In the genomic region with DNA sequence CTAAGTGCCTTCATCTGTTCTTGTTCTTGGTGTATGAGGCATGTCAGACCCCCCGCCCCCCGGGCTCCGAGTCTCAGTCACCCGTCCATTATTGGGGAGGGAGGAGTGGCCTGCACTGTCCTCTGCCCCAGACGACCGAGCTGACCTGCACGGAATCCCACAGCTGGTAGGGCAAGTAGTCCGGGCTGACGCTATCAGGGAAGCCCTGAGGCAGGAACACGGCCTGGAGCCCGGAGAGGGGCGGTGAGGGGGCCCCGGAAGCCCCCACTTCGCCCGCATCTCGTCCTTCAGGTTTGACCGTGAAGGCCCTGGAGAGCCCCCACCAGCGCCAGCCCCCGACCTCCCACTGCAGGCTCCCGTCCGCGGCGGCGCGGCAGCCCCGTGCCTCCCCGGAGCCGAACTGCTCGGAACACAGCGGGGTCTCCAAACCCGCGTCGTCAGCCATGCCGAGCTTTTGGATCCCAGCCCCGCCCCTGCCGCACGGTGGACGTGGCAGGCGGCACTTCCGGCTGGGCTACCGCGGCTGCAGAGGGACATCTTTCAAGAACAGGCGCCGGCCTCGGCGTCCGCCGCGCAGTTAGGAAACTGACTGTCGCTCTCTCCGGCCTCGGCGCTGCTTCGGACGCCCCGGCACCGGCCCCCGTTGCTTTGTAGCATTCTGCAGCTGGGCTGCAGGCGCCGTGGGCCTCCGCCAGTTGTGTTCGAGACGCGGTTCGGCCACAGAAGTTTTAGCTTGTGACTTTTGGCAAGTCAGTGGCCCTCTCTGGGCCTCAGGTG, we compare ENCODE assay signal across 1 cellular context.
TF ChIP-seq lines count a peak whose summit lies in the region.

A gene (minus strand): TSS at position 463 of the 777 bp plus-strand sequence. CDS start 18 bp downstream, at position 445.

TF ChIP-seq in WTC11, 78 proteins besides CTCF, POLR2A, EP300 and RAD21 (continued from another document and continues in another):
- TF ChIP-seq, protein P1, sequence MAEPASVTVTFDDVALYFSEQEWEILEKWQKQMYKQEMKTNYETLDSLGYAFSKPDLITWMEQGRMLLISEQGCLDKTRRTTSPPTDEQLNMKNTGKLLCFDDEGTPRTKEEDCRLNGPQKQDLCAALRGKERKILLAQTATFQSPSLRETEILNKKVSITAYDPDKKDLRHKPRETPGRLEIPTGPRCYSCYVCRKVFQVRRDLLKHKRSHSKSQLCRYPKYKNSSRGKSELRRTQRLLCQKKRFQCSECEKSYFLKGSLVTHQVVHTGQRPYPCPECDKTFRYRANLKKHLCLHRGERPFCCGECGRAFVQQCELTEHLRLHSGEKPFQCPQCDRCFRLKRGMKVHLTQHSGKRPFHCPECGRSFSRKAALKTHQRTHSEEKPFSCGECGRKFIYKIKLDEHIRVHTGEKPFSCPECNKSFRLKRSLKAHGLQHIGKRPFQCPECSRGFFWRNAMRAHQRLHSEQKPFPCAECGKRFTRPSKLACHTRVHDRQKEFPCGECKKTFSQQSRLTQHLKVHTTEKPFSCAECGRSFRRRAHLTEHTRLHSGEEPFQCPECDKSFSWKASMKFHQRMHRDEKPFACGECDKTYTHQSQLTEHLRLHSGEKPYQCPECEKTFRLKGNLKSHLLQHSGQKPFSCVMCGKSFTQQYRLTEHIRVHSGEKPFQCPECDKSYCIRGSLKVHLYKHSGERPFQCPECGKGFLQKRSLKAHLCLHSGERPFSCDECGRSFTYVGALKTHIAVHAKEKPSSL (CRISPR knock-in tag; conservative IDR thresholded peaks at IDR 0.05): no peak
- TF ChIP-seq, protein P2, sequence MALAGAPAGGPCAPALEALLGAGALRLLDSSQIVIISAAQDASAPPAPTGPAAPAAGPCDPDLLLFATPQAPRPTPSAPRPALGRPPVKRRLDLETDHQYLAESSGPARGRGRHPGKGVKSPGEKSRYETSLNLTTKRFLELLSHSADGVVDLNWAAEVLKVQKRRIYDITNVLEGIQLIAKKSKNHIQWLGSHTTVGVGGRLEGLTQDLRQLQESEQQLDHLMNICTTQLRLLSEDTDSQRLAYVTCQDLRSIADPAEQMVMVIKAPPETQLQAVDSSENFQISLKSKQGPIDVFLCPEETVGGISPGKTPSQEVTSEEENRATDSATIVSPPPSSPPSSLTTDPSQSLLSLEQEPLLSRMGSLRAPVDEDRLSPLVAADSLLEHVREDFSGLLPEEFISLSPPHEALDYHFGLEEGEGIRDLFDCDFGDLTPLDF (CRISPR knock-in tag; IDR thresholded peaks at IDR 0.05): no peak
- TF ChIP-seq NFATC4 (CRISPR knock-in tag; IDR thresholded peaks at IDR 0.05): no peak
- TF ChIP-seq PRRX2 (CRISPR knock-in tag; IDR thresholded peaks at IDR 0.05): no peak
- peak; percentile 83; the same call in 1 of the 2 replicates for TF ChIP-seq TEAD1 (CRISPR knock-in tag; IDR thresholded peaks at IDR 0.05)
- TF ChIP-seq GTF2I (CRISPR knock-in tag; conservative IDR thresholded peaks at IDR 0.05): no peak
- TF ChIP-seq, protein P3, sequence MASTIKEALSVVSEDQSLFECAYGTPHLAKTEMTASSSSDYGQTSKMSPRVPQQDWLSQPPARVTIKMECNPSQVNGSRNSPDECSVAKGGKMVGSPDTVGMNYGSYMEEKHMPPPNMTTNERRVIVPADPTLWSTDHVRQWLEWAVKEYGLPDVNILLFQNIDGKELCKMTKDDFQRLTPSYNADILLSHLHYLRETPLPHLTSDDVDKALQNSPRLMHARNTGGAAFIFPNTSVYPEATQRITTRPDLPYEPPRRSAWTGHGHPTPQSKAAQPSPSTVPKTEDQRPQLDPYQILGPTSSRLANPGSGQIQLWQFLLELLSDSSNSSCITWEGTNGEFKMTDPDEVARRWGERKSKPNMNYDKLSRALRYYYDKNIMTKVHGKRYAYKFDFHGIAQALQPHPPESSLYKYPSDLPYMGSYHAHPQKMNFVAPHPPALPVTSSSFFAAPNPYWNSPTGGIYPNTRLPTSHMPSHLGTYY (CRISPR knock-in tag; IDR thresholded peaks at IDR 0.05): no peak
- TF ChIP-seq ETV6 (CRISPR knock-in tag; IDR thresholded peaks at IDR 0.05): peak; percentile 89
- TF ChIP-seq ZNF317 (CRISPR knock-in tag; IDR thresholded peaks at IDR 0.05; ENCODE audit: borderline replicate concordance, low read depth): no peak; the same call in 1 of the 2 replicates
- TF ChIP-seq, protein P4, sequence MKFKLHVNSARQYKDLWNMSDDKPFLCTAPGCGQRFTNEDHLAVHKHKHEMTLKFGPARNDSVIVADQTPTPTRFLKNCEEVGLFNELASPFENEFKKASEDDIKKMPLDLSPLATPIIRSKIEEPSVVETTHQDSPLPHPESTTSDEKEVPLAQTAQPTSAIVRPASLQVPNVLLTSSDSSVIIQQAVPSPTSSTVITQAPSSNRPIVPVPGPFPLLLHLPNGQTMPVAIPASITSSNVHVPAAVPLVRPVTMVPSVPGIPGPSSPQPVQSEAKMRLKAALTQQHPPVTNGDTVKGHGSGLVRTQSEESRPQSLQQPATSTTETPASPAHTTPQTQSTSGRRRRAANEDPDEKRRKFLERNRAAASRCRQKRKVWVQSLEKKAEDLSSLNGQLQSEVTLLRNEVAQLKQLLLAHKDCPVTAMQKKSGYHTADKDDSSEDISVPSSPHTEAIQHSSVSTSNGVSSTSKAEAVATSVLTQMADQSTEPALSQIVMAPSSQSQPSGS (CRISPR knock-in tag; IDR thresholded peaks at IDR 0.05; ENCODE audit: borderline replicate concordance, low read depth): no peak
- TF ChIP-seq, protein P5, sequence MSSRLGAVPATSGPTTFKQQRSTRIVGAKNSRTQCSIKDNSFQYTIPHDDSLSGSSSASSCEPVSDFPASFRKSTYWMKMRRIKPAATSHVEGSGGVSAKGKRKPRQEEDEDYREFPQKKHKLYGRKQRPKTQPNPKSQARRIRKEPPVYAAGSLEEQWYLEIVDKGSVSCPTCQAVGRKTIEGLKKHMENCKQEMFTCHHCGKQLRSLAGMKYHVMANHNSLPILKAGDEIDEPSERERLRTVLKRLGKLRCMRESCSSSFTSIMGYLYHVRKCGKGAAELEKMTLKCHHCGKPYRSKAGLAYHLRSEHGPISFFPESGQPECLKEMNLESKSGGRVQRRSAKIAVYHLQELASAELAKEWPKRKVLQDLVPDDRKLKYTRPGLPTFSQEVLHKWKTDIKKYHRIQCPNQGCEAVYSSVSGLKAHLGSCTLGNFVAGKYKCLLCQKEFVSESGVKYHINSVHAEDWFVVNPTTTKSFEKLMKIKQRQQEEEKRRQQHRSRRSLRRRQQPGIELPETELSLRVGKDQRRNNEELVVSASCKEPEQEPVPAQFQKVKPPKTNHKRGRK (CRISPR knock-in tag; IDR thresholded peaks at IDR 0.05; ENCODE audit: borderline replicate concordance): no peak
- TF ChIP-seq, protein P6, sequence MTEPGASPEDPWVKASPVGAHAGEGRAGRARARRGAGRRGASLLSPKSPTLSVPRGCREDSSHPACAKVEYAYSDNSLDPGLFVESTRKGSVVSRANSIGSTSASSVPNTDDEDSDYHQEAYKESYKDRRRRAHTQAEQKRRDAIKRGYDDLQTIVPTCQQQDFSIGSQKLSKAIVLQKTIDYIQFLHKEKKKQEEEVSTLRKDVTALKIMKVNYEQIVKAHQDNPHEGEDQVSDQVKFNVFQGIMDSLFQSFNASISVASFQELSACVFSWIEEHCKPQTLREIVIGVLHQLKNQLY (CRISPR knock-in tag; IDR thresholded peaks at IDR 0.05): no peak
- TF ChIP-seq, protein P7, sequence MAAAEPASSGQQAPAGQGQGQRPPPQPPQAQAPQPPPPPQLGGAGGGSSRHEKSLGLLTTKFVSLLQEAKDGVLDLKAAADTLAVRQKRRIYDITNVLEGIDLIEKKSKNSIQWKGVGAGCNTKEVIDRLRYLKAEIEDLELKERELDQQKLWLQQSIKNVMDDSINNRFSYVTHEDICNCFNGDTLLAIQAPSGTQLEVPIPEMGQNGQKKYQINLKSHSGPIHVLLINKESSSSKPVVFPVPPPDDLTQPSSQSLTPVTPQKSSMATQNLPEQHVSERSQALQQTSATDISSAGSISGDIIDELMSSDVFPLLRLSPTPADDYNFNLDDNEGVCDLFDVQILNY (CRISPR knock-in tag; IDR thresholded peaks at IDR 0.05): no peak
- TF ChIP-seq, protein P8, sequence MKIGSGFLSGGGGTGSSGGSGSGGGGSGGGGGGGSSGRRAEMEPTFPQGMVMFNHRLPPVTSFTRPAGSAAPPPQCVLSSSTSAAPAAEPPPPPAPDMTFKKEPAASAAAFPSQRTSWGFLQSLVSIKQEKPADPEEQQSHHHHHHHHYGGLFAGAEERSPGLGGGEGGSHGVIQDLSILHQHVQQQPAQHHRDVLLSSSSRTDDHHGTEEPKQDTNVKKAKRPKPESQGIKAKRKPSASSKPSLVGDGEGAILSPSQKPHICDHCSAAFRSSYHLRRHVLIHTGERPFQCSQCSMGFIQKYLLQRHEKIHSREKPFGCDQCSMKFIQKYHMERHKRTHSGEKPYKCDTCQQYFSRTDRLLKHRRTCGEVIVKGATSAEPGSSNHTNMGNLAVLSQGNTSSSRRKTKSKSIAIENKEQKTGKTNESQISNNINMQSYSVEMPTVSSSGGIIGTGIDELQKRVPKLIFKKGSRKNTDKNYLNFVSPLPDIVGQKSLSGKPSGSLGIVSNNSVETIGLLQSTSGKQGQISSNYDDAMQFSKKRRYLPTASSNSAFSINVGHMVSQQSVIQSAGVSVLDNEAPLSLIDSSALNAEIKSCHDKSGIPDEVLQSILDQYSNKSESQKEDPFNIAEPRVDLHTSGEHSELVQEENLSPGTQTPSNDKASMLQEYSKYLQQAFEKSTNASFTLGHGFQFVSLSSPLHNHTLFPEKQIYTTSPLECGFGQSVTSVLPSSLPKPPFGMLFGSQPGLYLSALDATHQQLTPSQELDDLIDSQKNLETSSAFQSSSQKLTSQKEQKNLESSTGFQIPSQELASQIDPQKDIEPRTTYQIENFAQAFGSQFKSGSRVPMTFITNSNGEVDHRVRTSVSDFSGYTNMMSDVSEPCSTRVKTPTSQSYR (CRISPR knock-in tag; IDR thresholded peaks at IDR 0.05): no peak
- TF ChIP-seq, protein P9, sequence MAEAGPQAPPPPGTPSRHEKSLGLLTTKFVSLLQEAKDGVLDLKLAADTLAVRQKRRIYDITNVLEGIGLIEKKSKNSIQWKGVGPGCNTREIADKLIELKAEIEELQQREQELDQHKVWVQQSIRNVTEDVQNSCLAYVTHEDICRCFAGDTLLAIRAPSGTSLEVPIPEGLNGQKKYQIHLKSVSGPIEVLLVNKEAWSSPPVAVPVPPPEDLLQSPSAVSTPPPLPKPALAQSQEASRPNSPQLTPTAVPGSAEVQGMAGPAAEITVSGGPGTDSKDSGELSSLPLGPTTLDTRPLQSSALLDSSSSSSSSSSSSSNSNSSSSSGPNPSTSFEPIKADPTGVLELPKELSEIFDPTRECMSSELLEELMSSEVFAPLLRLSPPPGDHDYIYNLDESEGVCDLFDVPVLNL (CRISPR knock-in tag; IDR thresholded peaks at IDR 0.05; ENCODE audit: borderline replicate concordance, low read depth): no peak
- TF ChIP-seq EMX1 (CRISPR knock-in tag; IDR thresholded peaks at IDR 0.05): no peak
- peak; percentile 48; the same call in 1 of the 2 replicates for TF ChIP-seq TEAD4 (CRISPR knock-in tag; IDR thresholded peaks at IDR 0.05)
- no peak; the same call in 1 of the 2 replicates for TF ChIP-seq ATF1 (CRISPR knock-in tag; IDR thresholded peaks at IDR 0.05)
- no peak for TF ChIP-seq ZNF263 (CRISPR knock-in tag; IDR thresholded peaks at IDR 0.05; ENCODE audit: low read depth)
- TF ChIP-seq NR2C2 (CRISPR knock-in tag; IDR thresholded peaks at IDR 0.05): no peak
- no peak for TF ChIP-seq CREB1 (CRISPR knock-in tag; IDR thresholded peaks at IDR 0.05)
- no peak for TF ChIP-seq ZNF423 (CRISPR knock-in tag; IDR thresholded peaks at IDR 0.05)
- TF ChIP-seq, protein P10, sequence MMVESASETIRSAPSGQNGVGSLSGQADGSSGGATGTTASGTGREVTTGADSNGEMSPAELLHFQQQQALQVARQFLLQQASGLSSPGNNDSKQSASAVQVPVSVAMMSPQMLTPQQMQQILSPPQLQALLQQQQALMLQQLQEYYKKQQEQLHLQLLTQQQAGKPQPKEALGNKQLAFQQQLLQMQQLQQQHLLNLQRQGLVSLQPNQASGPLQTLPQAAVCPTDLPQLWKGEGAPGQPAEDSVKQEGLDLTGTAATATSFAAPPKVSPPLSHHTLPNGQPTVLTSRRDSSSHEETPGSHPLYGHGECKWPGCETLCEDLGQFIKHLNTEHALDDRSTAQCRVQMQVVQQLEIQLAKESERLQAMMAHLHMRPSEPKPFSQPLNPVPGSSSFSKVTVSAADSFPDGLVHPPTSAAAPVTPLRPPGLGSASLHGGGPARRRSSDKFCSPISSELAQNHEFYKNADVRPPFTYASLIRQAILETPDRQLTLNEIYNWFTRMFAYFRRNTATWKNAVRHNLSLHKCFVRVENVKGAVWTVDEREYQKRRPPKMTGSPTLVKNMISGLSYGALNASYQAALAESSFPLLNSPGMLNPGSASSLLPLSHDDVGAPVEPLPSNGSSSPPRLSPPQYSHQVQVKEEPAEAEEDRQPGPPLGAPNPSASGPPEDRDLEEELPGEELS (CRISPR knock-in tag; IDR thresholded peaks at IDR 0.05): peak; percentile 75
- TF ChIP-seq NFYB (CRISPR knock-in tag; conservative IDR thresholded peaks at IDR 0.05; ENCODE audit: low read depth): no peak
- TF ChIP-seq, protein P11, sequence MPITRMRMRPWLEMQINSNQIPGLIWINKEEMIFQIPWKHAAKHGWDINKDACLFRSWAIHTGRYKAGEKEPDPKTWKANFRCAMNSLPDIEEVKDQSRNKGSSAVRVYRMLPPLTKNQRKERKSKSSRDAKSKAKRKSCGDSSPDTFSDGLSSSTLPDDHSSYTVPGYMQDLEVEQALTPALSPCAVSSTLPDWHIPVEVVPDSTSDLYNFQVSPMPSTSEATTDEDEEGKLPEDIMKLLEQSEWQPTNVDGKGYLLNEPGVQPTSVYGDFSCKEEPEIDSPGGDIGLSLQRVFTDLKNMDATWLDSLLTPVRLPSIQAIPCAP (CRISPR knock-in tag; IDR thresholded peaks at IDR 0.05): 0 out of 2 replicates have a peak, but pooled peaks have one; percentile 50
- TF ChIP-seq, protein P12, sequence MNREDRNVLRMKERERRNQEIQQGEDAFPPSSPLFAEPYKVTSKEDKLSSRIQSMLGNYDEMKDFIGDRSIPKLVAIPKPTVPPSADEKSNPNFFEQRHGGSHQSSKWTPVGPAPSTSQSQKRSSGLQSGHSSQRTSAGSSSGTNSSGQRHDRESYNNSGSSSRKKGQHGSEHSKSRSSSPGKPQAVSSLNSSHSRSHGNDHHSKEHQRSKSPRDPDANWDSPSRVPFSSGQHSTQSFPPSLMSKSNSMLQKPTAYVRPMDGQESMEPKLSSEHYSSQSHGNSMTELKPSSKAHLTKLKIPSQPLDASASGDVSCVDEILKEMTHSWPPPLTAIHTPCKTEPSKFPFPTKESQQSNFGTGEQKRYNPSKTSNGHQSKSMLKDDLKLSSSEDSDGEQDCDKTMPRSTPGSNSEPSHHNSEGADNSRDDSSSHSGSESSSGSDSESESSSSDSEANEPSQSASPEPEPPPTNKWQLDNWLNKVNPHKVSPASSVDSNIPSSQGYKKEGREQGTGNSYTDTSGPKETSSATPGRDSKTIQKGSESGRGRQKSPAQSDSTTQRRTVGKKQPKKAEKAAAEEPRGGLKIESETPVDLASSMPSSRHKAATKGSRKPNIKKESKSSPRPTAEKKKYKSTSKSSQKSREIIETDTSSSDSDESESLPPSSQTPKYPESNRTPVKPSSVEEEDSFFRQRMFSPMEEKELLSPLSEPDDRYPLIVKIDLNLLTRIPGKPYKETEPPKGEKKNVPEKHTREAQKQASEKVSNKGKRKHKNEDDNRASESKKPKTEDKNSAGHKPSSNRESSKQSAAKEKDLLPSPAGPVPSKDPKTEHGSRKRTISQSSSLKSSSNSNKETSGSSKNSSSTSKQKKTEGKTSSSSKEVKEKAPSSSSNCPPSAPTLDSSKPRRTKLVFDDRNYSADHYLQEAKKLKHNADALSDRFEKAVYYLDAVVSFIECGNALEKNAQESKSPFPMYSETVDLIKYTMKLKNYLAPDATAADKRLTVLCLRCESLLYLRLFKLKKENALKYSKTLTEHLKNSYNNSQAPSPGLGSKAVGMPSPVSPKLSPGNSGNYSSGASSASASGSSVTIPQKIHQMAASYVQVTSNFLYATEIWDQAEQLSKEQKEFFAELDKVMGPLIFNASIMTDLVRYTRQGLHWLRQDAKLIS (CRISPR knock-in tag; IDR thresholded peaks at IDR 0.05; ENCODE audit: borderline replicate concordance): no peak
- peak; percentile 18; the same call in 1 of the 2 replicates for TF ChIP-seq ZNF219 (CRISPR knock-in tag; IDR thresholded peaks at IDR 0.05; ENCODE audit: borderline replicate concordance)
- TF ChIP-seq IRF2 (CRISPR knock-in tag; IDR thresholded peaks at IDR 0.05; ENCODE audit: borderline replicate concordance, low read depth): no peak
- no peak for TF ChIP-seq JAZF1 (CRISPR knock-in tag; IDR thresholded peaks at IDR 0.05)
- TF ChIP-seq NFE2L1 (CRISPR knock-in tag; IDR thresholded peaks at IDR 0.05): no peak
- TF ChIP-seq ZNF396 (CRISPR knock-in tag; IDR thresholded peaks at IDR 0.05; ENCODE audit: borderline replicate concordance): no peak
